8 cellular contexts compared by ENCODE assay signal in the genomic region with DNA sequence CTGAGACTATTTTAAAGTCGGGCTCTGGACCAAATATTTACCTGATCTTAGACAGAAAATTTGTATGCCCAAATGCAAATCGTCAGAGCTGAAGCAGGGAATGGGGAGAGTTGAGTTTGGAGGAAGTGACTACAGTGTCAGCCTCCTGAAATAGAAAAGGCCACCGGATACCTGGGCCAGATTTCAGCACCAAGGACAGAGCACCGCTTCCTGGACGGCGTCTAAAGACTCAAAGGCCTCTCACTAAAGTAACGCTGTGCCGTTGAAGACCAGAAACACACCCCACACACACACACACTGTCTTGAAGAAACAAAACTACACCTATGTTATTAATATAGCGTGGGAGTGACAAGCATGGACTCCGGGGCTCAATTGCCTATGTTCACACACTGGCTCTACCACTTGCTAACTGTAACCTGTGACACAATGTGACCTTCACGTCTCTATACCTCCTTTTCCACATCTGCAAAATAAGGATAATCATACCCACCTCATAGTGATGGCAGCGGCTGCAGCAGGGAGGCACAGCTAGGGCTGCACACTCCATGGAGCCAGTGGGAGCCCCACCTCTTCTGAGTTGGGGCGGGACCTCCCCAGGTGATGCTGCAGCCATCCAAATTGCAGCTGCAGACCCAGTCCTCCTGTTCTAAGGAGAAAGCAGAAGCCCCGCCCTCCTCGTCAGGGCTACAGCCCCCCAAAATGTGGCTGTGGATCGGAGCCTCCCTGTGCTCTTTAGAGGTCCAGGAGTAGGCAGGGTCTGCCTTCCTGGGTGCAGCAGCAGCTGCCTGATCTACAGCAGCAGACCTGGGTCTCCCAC. TPM values are rescaled to one million over a fixed set of nuclear protein-coding genes. Genes with fewer than 3 reads are reported as not detected.
DNase-seq lines count a peak whose midpoint lies in the region; ATAC-seq, FAIRE-seq and TF ChIP-seq lines count a peak whose summit lies in the region.

No MANE protein-coding gene starts in this region.

- H3K9me3 ChIP-seq in gastrocnemius medialis, result no peaks in the 10 kb centered on the region

- in situ Hi-C loops in gastrocnemius medialis (cut with MboI; ENCODE audit: low sequenced_read_pairs in 4 of 4), result no loop called here

- peaks cover 0 to 4% (median 0%) of the 10 kb centered on the region in 3 donors for H3K27me3 ChIP-seq in gastrocnemius medialis

- no peak for ATAC-seq in GM21576 (IDR thresholded peaks at IDR 0.05; ENCODE audit: unreplicated experiment)
- ATAC-seq in GM18858 (IDR thresholded peaks at IDR 0.05; ENCODE audit: unreplicated experiment), result no peak
- no peak for ATAC-seq in gastrocnemius medialis

- FAIRE-seq in GM18507 (lab: Jason Lieb, UNC), result peak; percentile 49

- H3K4me3 ChIP-seq in gastrocnemius medialis, result no peak overlapping the region

- TF ChIP-seq POLR2A in gastrocnemius medialis (IDR thresholded peaks at IDR 0.05), result no peak

- H3K36me3 ChIP-seq in gastrocnemius medialis, result no peaks in the 10 kb centered on the region

- H3K27ac ChIP-seq in gastrocnemius medialis, result no peak overlapping the region

- no peaks in the 10 kb centered on the region for H3K4me1 ChIP-seq in gastrocnemius medialis

- intact Hi-C loops in gastrocnemius medialis (cut with DNase I; ENCODE audit: low total_unique reads), result no loop called here

- DNase-seq in GM18507 (ENCODE audit: extremely low spot score, insufficient read length, low read depth), result peak; percentile 8
- DNase-seq in activated effector memory CD4-positive, alpha-beta T cell treated with anti-CD3 and anti-CD28 coated beads, Interleukin-2, amount 50 U/mL, for 16 hours, result peak; percentile 80
- DNase-seq in iPS DF 4.7 (ENCODE audit: extremely low read depth, low spot score), result peak; percentile 51
- peak; percentile 52 to 63 for DNase-seq in stimulated activated CD4-positive, alpha-beta T cell treated with anti-CD3 and anti-CD28 coated beads, Interleukin-4, amount 100 ng/mL, for 48 hours (ENCODE audit: low read depth in 2 of 2)
- DNase-seq in gastrocnemius medialis, result no peak

- TF ChIP-seq CTCF in gastrocnemius medialis (IDR thresholded peaks at IDR 0.05 in 4 of 5, conservative IDR thresholded peaks at IDR 0.05 in 1 of 5), result no peak

TF ChIP-seq in PFSK-1, 5 proteins besides CTCF, POLR2A, EP300 and RAD21:
- no peak for TF ChIP-seq FOXP2 (optimal IDR thresholded peaks at IDR 0.05; ENCODE audit: borderline replicate concordance, extremely low read depth, extremely low read length, insufficient read depth)
- no peak for TF ChIP-seq TAF1 (IDR thresholded peaks at IDR 0.05; ENCODE audit: borderline replicate concordance, insufficient read depth, low read length)
- TF ChIP-seq POLR2AphosphoS5 (IDR thresholded peaks at IDR 0.05; ENCODE audit: low read depth, low read length), result no peak
- TF ChIP-seq, protein P1, sequence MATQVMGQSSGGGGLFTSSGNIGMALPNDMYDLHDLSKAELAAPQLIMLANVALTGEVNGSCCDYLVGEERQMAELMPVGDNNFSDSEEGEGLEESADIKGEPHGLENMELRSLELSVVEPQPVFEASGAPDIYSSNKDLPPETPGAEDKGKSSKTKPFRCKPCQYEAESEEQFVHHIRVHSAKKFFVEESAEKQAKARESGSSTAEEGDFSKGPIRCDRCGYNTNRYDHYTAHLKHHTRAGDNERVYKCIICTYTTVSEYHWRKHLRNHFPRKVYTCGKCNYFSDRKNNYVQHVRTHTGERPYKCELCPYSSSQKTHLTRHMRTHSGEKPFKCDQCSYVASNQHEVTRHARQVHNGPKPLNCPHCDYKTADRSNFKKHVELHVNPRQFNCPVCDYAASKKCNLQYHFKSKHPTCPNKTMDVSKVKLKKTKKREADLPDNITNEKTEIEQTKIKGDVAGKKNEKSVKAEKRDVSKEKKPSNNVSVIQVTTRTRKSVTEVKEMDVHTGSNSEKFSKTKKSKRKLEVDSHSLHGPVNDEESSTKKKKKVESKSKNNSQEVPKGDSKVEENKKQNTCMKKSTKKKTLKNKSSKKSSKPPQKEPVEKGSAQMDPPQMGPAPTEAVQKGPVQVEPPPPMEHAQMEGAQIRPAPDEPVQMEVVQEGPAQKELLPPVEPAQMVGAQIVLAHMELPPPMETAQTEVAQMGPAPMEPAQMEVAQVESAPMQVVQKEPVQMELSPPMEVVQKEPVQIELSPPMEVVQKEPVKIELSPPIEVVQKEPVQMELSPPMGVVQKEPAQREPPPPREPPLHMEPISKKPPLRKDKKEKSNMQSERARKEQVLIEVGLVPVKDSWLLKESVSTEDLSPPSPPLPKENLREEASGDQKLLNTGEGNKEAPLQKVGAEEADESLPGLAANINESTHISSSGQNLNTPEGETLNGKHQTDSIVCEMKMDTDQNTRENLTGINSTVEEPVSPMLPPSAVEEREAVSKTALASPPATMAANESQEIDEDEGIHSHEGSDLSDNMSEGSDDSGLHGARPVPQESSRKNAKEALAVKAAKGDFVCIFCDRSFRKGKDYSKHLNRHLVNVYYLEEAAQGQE (IDR thresholded peaks at IDR 0.05; ENCODE audit: insufficient read depth in 1 of 2, low read depth in 2 of 2, low read length in 2 of 2), result peak; percentile 97 to 100

RNA-seq across cellular contexts. Expression of a gene that starts 35.6 kb away (rescaled TPM):
- not detected for polyA plus RNA-seq in PFSK-1 (2012; ENCODE audit: insufficient read length, low read depth)
- total RNA-seq in gastrocnemius medialis, result not detected

RNA-seq across cellular contexts. Expression of a gene that starts 38.3 kb away (rescaled TPM):
- polyA plus RNA-seq in PFSK-1 (2012; ENCODE audit: insufficient read length, low read depth), result not detected
- total RNA-seq in gastrocnemius medialis, result not detected

RNA-seq across cellular contexts. Expression of a gene that starts 54.3 kb away (rescaled TPM):
- polyA plus RNA-seq in PFSK-1 (2012; ENCODE audit: insufficient read length, low read depth), result not detected
- not detected for total RNA-seq in gastrocnemius medialis

Comparison
In these comparisons a context has a peak if more than half of its experiments do, and no peak if none do; other contexts are left out.
1. DNase-seq: peak in GM18507 (single experiment), activated effector memory CD4-positive, alpha-beta T cell treated with anti-CD3 and anti-CD28 coated beads, Interleukin-2, amount 50 U/mL, for 16 hours (single experiment), iPS DF 4.7 (single experiment) and stimulated activated CD4-positive, alpha-beta T cell treated with anti-CD3 and anti-CD28 coated beads, Interleukin-4, amount 100 ng/mL, for 48 hours (2 of 2); none in gastrocnemius medialis (0 of 2).